13 cellular contexts compared by ENCODE assay signal in genomic region chr2:43057026-43057741, GRCh38.
DNase-seq lines count a peak whose midpoint lies in the region; ATAC-seq and TF ChIP-seq lines count a peak whose summit lies in the region.
"Had no signal": no experiment of that assay in that cellular context is flagged by ENCODE, and none has a peak within 500 bp of the region (broad histone marks: within the 10 kb centered on the region; RNA-seq: fewer than 3 reads in every experiment).

No MANE protein-coding gene starts in this region.

- H3K27ac Mint-ChIP-seq in chondrocyte (ENCODE audit: unreplicated experiment) (peak overlapping the region; percentile 95), nephron progenitor cell (peak overlapping the region; percentile 6)
- H3K27ac Mint-ChIP-seq in CD8-positive, alpha-beta memory T cell, result no peak overlapping the region

- H3K27me3 Mint-ChIP-seq in chondrocyte (ENCODE audit: low read depth), result peaks cover 2% of the 10 kb centered on the region
- H3K27me3 Mint-ChIP-seq in nephron progenitor cell (ENCODE audit: low read depth, poor library complexity), result no peaks in the 10 kb centered on the region
- H3K27me3 Mint-ChIP-seq in CD8-positive, alpha-beta memory T cell, result no peaks in the 10 kb centered on the region

- H3K27me3 ChIP-seq in BE2C, result no peaks in the 10 kb centered on the region
- H3K27me3 ChIP-seq in CD8-positive, alpha-beta memory T cell (ENCODE audit: insufficient read depth, low read length, poor library complexity, severe bottlenecking), result no peaks in the 10 kb centered on the region
- H3K27me3 ChIP-seq: BLaER1, upper lobe of right lung had no signal

- POLR2A ChIA-PET in CD8-positive, alpha-beta memory T cell (lab: Charles Lee), result no interaction called here

- TF ChIP-seq CTCF in BE2C (IDR thresholded peaks at IDR 0.05; ENCODE audit: low read depth, low read length), result no peak
- TF ChIP-seq CTCF in chondrocyte (IDR thresholded peaks at IDR 0.05), result no peak
- no peak for TF ChIP-seq CTCF in nephron progenitor cell (IDR thresholded peaks at IDR 0.05)

- peak; percentile 56 for DNase-seq in BE2C
- DNase-seq in NCI-H2081 (lab: John Stamatoyannopoulos, UW), result peak; percentile 66 to 83
- DNase-seq in chondrocyte (ENCODE audit: low spot score), result peak; percentile 67
- no peak for DNase-seq in nephron progenitor cell
- DNase-seq in stimulated activated CD4-positive, alpha-beta T cell treated with anti-CD3 and anti-CD28 coated beads, Interleukin-12 subunit alpha, Interleukin-12 subunit beta, amount 100 ng/mL, for 4 hours, result no peak
- no peak for DNase-seq in CD8-positive, alpha-beta memory T cell
- DNase-seq: activated naive CD4-positive, alpha-beta T cell treated with Interleukin-2 at 50 U/mL for 16 hours; NCI-H1436 treated with DMSO at 0.1 percent for 48 hours; SHP77 treated with DMSO at 0.1 percent for 48 hours; upper lobe of right lung had no signal

- H3K9me3 Mint-ChIP-seq in chondrocyte (ENCODE audit: low read depth) (peaks cover 9% of the 10 kb centered on the region), nephron progenitor cell (peaks cover 15% of the 10 kb centered on the region)
- no peaks in the 10 kb centered on the region for H3K9me3 Mint-ChIP-seq in CD8-positive, alpha-beta memory T cell

- H3K9me3 ChIP-seq in BE2C, result no peaks in the 10 kb centered on the region; the same call in 1 of the 2 replicates
- no peaks in the 10 kb centered on the region for H3K9me3 ChIP-seq in CD8-positive, alpha-beta memory T cell (ENCODE audit: low read length)
- H3K9me3 ChIP-seq: upper lobe of right lung had no signal

- H3K36me3 ChIP-seq in BE2C, result no peaks in the 10 kb centered on the region
- H3K36me3 ChIP-seq in CD8-positive, alpha-beta memory T cell (ENCODE audit: insufficient read depth, low read length), result no peaks in the 10 kb centered on the region
- H3K36me3 ChIP-seq: BLaER1, upper lobe of right lung had no signal

- H3K27ac ChIP-seq in CD8-positive, alpha-beta memory T cell (ENCODE audit: low read depth, low read length), result no peak overlapping the region
- H3K27ac ChIP-seq: BLaER1, upper lobe of right lung had no signal

- no peak for ATAC-seq in HG03521 (IDR thresholded peaks at IDR 0.05; ENCODE audit: unreplicated experiment)
- no peak for ATAC-seq in GM19351 (IDR thresholded peaks at IDR 0.05; ENCODE audit: unreplicated experiment)
- ATAC-seq: upper lobe of right lung had no signal

- H3K4me1 Mint-ChIP-seq in chondrocyte (ENCODE audit: low read depth), result peaks cover 45% of the 10 kb centered on the region
- H3K4me1 Mint-ChIP-seq in nephron progenitor cell, result peaks cover 49% of the 10 kb centered on the region
- H3K4me1 Mint-ChIP-seq in CD8-positive, alpha-beta memory T cell, result peaks cover 23 to 36% (median 33%) of the 10 kb centered on the region in 3 donors

- no peak overlapping the region for H3K4me3 Mint-ChIP-seq in chondrocyte (ENCODE audit: unreplicated experiment)
- no peak overlapping the region for H3K4me3 Mint-ChIP-seq in nephron progenitor cell
- no peak overlapping the region for H3K4me3 Mint-ChIP-seq in CD8-positive, alpha-beta memory T cell

- CTCF ChIA-PET in CD8-positive, alpha-beta memory T cell (lab: Charles Lee), result no interaction called here

- H3K36me3 Mint-ChIP-seq in chondrocyte (ENCODE audit: low read depth) (peaks cover 5% of the 10 kb centered on the region), nephron progenitor cell (ENCODE audit: low read depth) (peaks cover 12% of the 10 kb centered on the region)
- H3K36me3 Mint-ChIP-seq in CD8-positive, alpha-beta memory T cell, result no peaks in the 10 kb centered on the region

- H3K4me1 ChIP-seq in BE2C, result peaks cover 20% of the 10 kb centered on the region
- H3K4me1 ChIP-seq in CD8-positive, alpha-beta memory T cell (ENCODE audit: insufficient read depth, low read length), result peaks cover 30% of the 10 kb centered on the region

- no peak overlapping the region for H3K4me3 ChIP-seq in BE2C (ENCODE audit: low read depth, low read length)
- no peak overlapping the region for H3K4me3 ChIP-seq in CD8-positive, alpha-beta memory T cell (ENCODE audit: low read length)
- H3K4me3 ChIP-seq: BLaER1, upper lobe of right lung had no signal

Comparison
In these comparisons a context has a peak if more than half of its experiments do, and no peak if none do; other contexts are left out.
1. DNase-seq: peak in BE2C (single experiment), NCI-H2081 (2 of 2) and chondrocyte (single experiment); none in nephron progenitor cell (single experiment), stimulated activated CD4-positive, alpha-beta T cell treated with anti-CD3 and anti-CD28 coated beads, Interleukin-12 subunit alpha, Interleukin-12 subunit beta, amount 100 ng/mL, for 4 hours (single experiment) and CD8-positive, alpha-beta memory T cell (0 of 5).
2. H3K27ac Mint-ChIP-seq: peak in chondrocyte (single experiment) and nephron progenitor cell (single experiment); none in CD8-positive, alpha-beta memory T cell (0 of 8).